In genomic region chr4:8158710-8159521, GRCh38 we compare ENCODE assay signal across 8 cellular contexts. TPM values are rescaled to one million over a fixed set of nuclear protein-coding genes. Genes with fewer than 3 reads are reported as not detected.
A peak's percentile ranks its signal among the peaks of the same experiment; 100 is the strongest.
DNase-seq lines count a peak whose midpoint lies in the region; ATAC-seq and TF ChIP-seq lines count a peak whose summit lies in the region.

Gene ABLIM2, minus strand, starts transcription at chr4:8158813. Its CDS starts 124 bp downstream, at chr4:8158689.

- ATAC-seq in HG02763 (IDR thresholded peaks at IDR 0.05; ENCODE audit: unreplicated experiment) (peak; percentile 96), heart left ventricle (peak; percentile 97 to 98 (median 98))

- H2AFZ ChIP-seq in SU-DHL-6 (ENCODE audit: low read depth, low read length, severe bottlenecking) (peak within 1 kb of the TSS; percentile 77), trophoblast cell (ENCODE audit: insufficient read depth, low read length, poor library complexity) (peak within 1 kb of the TSS; percentile 90)

- H3K4me2 ChIP-seq in SU-DHL-6 (ENCODE audit: low read depth, low read length, poor library complexity, severe bottlenecking) (peak within 1 kb of the TSS; percentile 62), trophoblast cell (ENCODE audit: low read length) (peak within 1 kb of the TSS; percentile 100)

- TF ChIP-seq CTCF in GM12875 (IDR thresholded peaks at IDR 0.05; ENCODE audit: borderline replicate concordance, insufficient read depth, low read depth, low read length) (no peak), SU-DHL-6 (IDR thresholded peaks at IDR 0.05; ENCODE audit: insufficient read depth, low read length, poor library complexity, severe bottlenecking) (no peak), heart left ventricle (IDR thresholded peaks at IDR 0.05) (peak in 1 of 12 donors; percentile 11), transverse colon (IDR thresholded peaks at IDR 0.05) (no peak)

- peak within 1 kb of the TSS; percentile 40 for H4K91ac ChIP-seq in trophoblast cell (ENCODE audit: low read depth, low read length)

- H3K36me3 ChIP-seq in SU-DHL-6 (ENCODE audit: low read length), result no peaks in the 10 kb centered on the region
- no peaks in the 10 kb centered on the region for H3K36me3 ChIP-seq in adipocyte (ENCODE audit: control insufficient read depth, insufficient read depth, low read length, severe bottlenecking)
- no peaks in the 10 kb centered on the region for H3K36me3 ChIP-seq in heart left ventricle
- H3K36me3 ChIP-seq in trophoblast cell (ENCODE audit: control insufficient read depth in 1 of 2, insufficient read depth in 2 of 2, low read length in 2 of 2), result no peaks in the 10 kb centered on the region
- H3K36me3 ChIP-seq in transverse colon, result no peaks in the 10 kb centered on the region

- in situ Hi-C loops in transverse colon (cut with MboI; ENCODE audit: low pct_ligation_motif_present in 1 of 4, low pct_unique_long_range_greater_than_20kb in 1 of 4, low sequenced_read_pairs in 3 of 4), result loop anchor here in 1 of 4 donors (25.0 kb wide), 1 partner anchor 253 kb away; no protein-coding TSS in a partner anchor

- H3K4me3 ChIP-seq in GM12875 (ENCODE audit: low read depth, low read length) (peak within 1 kb of the TSS; percentile 77), SU-DHL-6 (ENCODE audit: insufficient read depth, low read length, poor library complexity, severe bottlenecking) (peak within 1 kb of the TSS; percentile 55), adipocyte (ENCODE audit: low read length) (peak within 1 kb of the TSS; percentile 87), heart left ventricle (peak within 1 kb of the TSS; percentile 63 to 99 (median 74)), trophoblast cell (ENCODE audit: low read depth, low read length) (peak within 1 kb of the TSS; percentile 76), transverse colon (peak within 1 kb of the TSS; percentile 44 to 91 (median 72))

- H2BK120ac ChIP-seq in trophoblast cell (ENCODE audit: insufficient read depth, low read length, poor library complexity), result no peak within 1 kb of the TSS

- no peak within 1 kb of the TSS for H3K4ac ChIP-seq in trophoblast cell (ENCODE audit: low read depth, low read length)

- no peaks in the 10 kb centered on the region for H3K9me2 ChIP-seq in SU-DHL-6 (replicated peaks; ENCODE audit: insufficient read depth, low read length)

- H3F3A ChIP-seq in SU-DHL-6 (ENCODE audit: insufficient read depth), result no peaks in the 10 kb centered on the region

- H3K27me3 ChIP-seq in SU-DHL-6 (ENCODE audit: low read length), result no peaks in the 10 kb centered on the region
- H3K27me3 ChIP-seq in adipocyte (replicated peaks; ENCODE audit: control insufficient read depth, insufficient read depth, low read length), result peaks cover 21% of the 10 kb centered on the region
- peaks cover 0 to 14% (median 2%) of the 10 kb centered on the region in 9 donors for H3K27me3 ChIP-seq in heart left ventricle
- peaks cover 21% of the 10 kb centered on the region for H3K27me3 ChIP-seq in trophoblast cell (ENCODE audit: insufficient read depth, low read length)
- peaks cover 10% of the 10 kb centered on the region for H3K27me3 ChIP-seq in transverse colon

- H3K4me1 ChIP-seq in adipocyte (ENCODE audit: control insufficient read depth, insufficient read depth, low read length), result peaks cover 25% of the 10 kb centered on the region
- peaks cover 5 to 35% (median 21%) of the 10 kb centered on the region in 12 donors for H3K4me1 ChIP-seq in heart left ventricle
- peaks cover 7 to 12% of the 10 kb centered on the region in 2 experiments for H3K4me1 ChIP-seq in trophoblast cell (ENCODE audit: control insufficient read depth in 1 of 2, insufficient read depth in 2 of 2, low read length in 2 of 2)
- peaks cover 12 to 24% (median 21%) of the 10 kb centered on the region in 4 donors for H3K4me1 ChIP-seq in transverse colon

- no peak within 1 kb of the TSS for H2BK5ac ChIP-seq in trophoblast cell (ENCODE audit: low read depth, low read length, poor library complexity)

- H4K8ac ChIP-seq in trophoblast cell (ENCODE audit: low read depth, low read length), result peak within 1 kb of the TSS; percentile 86

- H2AK5ac ChIP-seq in trophoblast cell (ENCODE audit: low read length), result no peak within 1 kb of the TSS

- no peak within 1 kb of the TSS for H2BK12ac ChIP-seq in trophoblast cell (ENCODE audit: low read length)

- DNase-seq in NCI-H1417 (lab: John Stamatoyannopoulos, UW), result peak; percentile 97 to 99 (median 98)
- DNase-seq in adipocyte (ENCODE audit: low read depth), result peak; percentile 98
- DNase-seq in heart left ventricle, result peak; percentile 98 to 100 (median 98)
- peak; percentile 98 to 99 for DNase-seq in trophoblast cell
- peak; percentile 99 for DNase-seq in transverse colon

- H3K14ac ChIP-seq in trophoblast cell (ENCODE audit: low read length), result peak within 1 kb of the TSS; percentile 40

- H4K20me1 ChIP-seq in SU-DHL-6 (ENCODE audit: low read depth, low read length), result no peaks in the 10 kb centered on the region

- TF ChIP-seq EP300 in transverse colon (IDR thresholded peaks at IDR 0.05; ENCODE audit: low read depth), result no peak

- H3K9ac ChIP-seq in SU-DHL-6 (ENCODE audit: low read length) (peak within 1 kb of the TSS; percentile 40), adipocyte (ENCODE audit: low read length) (peak within 1 kb of the TSS; percentile 90), trophoblast cell (ENCODE audit: low read length) (peak within 1 kb of the TSS; percentile 54)

- 0 to 1% (median 0%) methylated on average over 39 to 94 of the region's 94 CpGs for WGBS in heart left ventricle, 4 donors
- no CpG with 5 or more reads among the region's 94 CpGs for WGBS in trophoblast cell (ENCODE audit: extremely low coverage, insufficient coverage, insufficient read length)
- WGBS in transverse colon (ENCODE audit: low coverage in 1 of 2), 2 donors, result 0% methylated on average over 69 of the region's 94 CpGs; no CpG with 5 or more reads in 1 of the 2 donors

- H3K9me3 ChIP-seq in SU-DHL-6 (ENCODE audit: insufficient read depth, low read length), result no peaks in the 10 kb centered on the region
- H3K9me3 ChIP-seq in adipocyte (ENCODE audit: control insufficient read depth, low read length), result no peaks in the 10 kb centered on the region
- no peaks in the 10 kb centered on the region for H3K9me3 ChIP-seq in heart left ventricle
- H3K9me3 ChIP-seq in trophoblast cell (ENCODE audit: insufficient read depth, low read depth, low read length), result peaks cover 1% of the 10 kb centered on the region
- H3K9me3 ChIP-seq in transverse colon, result no peaks in the 10 kb centered on the region

- TF ChIP-seq POLR2A in heart left ventricle (IDR thresholded peaks at IDR 0.05) (peak; percentile 14 to 89), transverse colon (IDR thresholded peaks at IDR 0.05) (peak; percentile 71)

- no peak within 1 kb of the TSS for H3K27ac ChIP-seq in SU-DHL-6 (ENCODE audit: low read depth, low read length)
- H3K27ac ChIP-seq in heart left ventricle, result peak within 1 kb of the TSS in 11 of 12 donors; percentile 46 to 91 (median 74)
- no peak within 1 kb of the TSS for H3K27ac ChIP-seq in trophoblast cell (ENCODE audit: low read depth, low read length)
- H3K27ac ChIP-seq in transverse colon, result peak within 1 kb of the TSS; percentile 65 to 84 (median 72)

- peak within 1 kb of the TSS; percentile 51 for H3K18ac ChIP-seq in trophoblast cell (ENCODE audit: low read length)

- H3K23ac ChIP-seq in trophoblast cell (ENCODE audit: low read length), result no peak within 1 kb of the TSS

- H3K79me2 ChIP-seq in SU-DHL-6 (ENCODE audit: insufficient read depth, low read length) (no peaks in the 10 kb centered on the region), trophoblast cell (ENCODE audit: control insufficient read depth, insufficient read depth, low read length, poor library complexity) (peaks cover 1% of the 10 kb centered on the region)

- peaks cover 6% of the 10 kb centered on the region for H3K79me1 ChIP-seq in trophoblast cell (ENCODE audit: low read length)

- H4K12ac ChIP-seq in trophoblast cell (ENCODE audit: low read depth, low read length), result peak within 1 kb of the TSS; percentile 36

- intact Hi-C loops in heart left ventricle (cut with DNase I) (loop anchor here in 2 of 10 donors (5.0 kb wide), 2 partner anchors 47 to 107 kb away; no protein-coding TSS in a partner anchor), transverse colon (cut with DNase I; ENCODE audit: low total_unique reads) (no loop called here)

RNA-seq across cellular contexts. Expression of gene ABLIM2, which starts in this region (rescaled TPM):
- 10 to 100 TPM; 14.3 to 25.8 (median 18.4) TPM for total RNA-seq in heart left ventricle
- 10 to 100 TPM; 11.1 to 27.9 TPM for polyA plus RNA-seq in heart left ventricle
- 3.0 and 3.2 TPM in 2 replicates for polyA plus RNA-seq in trophoblast cell (2013)
- 10 to 100 TPM in 3 of 4 donors, 1 to 10 TPM in 1; 3.2 to 58.4 (median 14.2) TPM for total RNA-seq in transverse colon

Comparison
In these comparisons a context has a peak if more than half of its experiments do, and no peak if none do; other contexts are left out.
1. H3K27ac ChIP-seq: peak in heart left ventricle (11 of 12) and transverse colon (4 of 4); none in SU-DHL-6 (single experiment) and trophoblast cell (single experiment).
2. H3K9ac ChIP-seq: peak in every context shown above with its lines; median percentile 90 in adipocyte; 54 in trophoblast cell; 40 in SU-DHL-6.
3. Peak in every context shown above with its lines, with median percentiles within 50 percentile points of each other: H3K4me3 ChIP-seq and DNase-seq.